In genomic region chr18:58714259-58714658, GRCh38 we compare ENCODE assay signal across 1 cellular context.
TF ChIP-seq lines count a peak whose summit lies in the region.

No MANE protein-coding gene starts in this region.

TF ChIP-seq in GM12878, 131 proteins besides CTCF, POLR2A, EP300 and RAD21 (continued from another document):
- TF ChIP-seq MXI1 (IDR thresholded peaks at IDR 0.05; ENCODE audit: low read depth, low read length), result no peak
